Comparison of ENCODE assay signal across 8 cellular contexts in the genomic region with DNA sequence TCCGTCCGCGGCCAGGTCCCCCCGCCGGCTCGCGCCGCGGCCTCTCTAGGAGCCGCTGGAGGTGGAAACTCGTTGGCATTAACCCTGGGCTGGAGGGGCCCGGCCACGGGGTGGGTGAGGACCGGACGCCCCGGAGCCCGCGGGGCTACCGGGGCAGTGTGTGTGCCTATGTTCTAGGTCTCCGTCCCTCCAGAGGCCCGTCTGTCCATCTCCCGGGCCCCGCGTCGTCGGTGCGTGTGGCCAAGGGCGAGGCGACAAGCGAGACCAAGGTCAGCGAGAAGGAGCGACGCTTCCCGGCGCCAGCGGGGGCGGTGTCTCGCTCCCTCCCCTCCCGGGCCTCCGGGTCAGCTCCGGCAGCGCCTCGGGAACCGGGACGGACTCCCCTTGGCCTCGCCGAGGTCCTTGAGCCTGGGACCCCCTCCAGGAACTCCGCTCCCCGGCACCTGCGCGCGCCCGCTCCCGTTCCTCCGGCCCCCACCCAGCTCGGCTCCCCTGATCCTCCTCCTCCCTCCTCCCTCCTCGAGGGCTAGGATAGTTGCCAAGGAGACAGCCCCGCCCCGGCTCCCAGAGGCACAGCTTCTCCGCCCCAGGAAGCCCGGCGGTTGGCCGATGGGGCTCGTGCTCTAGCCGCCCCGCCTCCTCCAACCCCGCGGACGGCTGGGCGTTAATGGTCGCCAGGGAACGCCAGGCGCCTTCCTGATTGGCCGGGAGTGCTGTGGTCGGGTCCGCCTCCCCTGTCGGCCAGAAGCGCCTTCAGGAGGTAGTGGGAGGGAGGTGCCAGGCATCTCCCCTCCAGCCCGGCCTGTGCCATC. TPM values are rescaled to one million over a fixed set of nuclear protein-coding genes. Genes with fewer than 3 reads are reported as not detected.
DNase-seq lines count a peak whose midpoint lies in the region; ATAC-seq, FAIRE-seq and TF ChIP-seq lines count a peak whose summit lies in the region.

No MANE protein-coding gene starts in this region.

- H3K4me1 ChIP-seq in OCI-LY1 (ENCODE audit: insufficient read depth, low read length, severe bottlenecking) (peaks cover 55% of the 10 kb centered on the region), endothelial cell of umbilical vein (ENCODE audit: control insufficient read depth, extremely low read depth, insufficient read depth, low read length) (peaks cover 4% of the 10 kb centered on the region)

- CTCF ChIA-PET in endothelial cell of umbilical vein (lab: Charles Lee) = interaction anchor here (0.8 to 1.4 kb wide), 9 partner anchors 9 to 80 kb away, joined by 3 to 14 read pairs (median 4); partner anchors contain the start of gene ZNF764

- peak; percentile 58 for TF ChIP-seq POLR2A in endothelial cell of umbilical vein (IDR thresholded peaks at IDR 0.05; ENCODE audit: low read depth, low read length)

- H3K79me2 ChIP-seq in OCI-LY1 (ENCODE audit: insufficient read depth, low read length) = no peaks in the 10 kb centered on the region
- no peaks in the 10 kb centered on the region for H3K79me2 ChIP-seq in endothelial cell of umbilical vein (ENCODE audit: control insufficient read depth, insufficient read depth, low read length)

- peak; percentile 87 for ATAC-seq in GM21515 (IDR thresholded peaks at IDR 0.05; ENCODE audit: unreplicated experiment)

- peak overlapping the region; percentile 92 for H3K9ac ChIP-seq in OCI-LY1 (ENCODE audit: low read length)
- H3K9ac ChIP-seq in endothelial cell of umbilical vein (replicated peaks; ENCODE audit: extremely low read depth, insufficient read depth, low read length) = peak overlapping the region; percentile 73

- H3K36me3 ChIP-seq in OCI-LY1 (ENCODE audit: insufficient read depth, low read length) = peaks cover 11% of the 10 kb centered on the region
- no peaks in the 10 kb centered on the region for H3K36me3 ChIP-seq in endothelial cell of umbilical vein (ENCODE audit: control insufficient read depth in 2 of 2, extremely low read depth in 1 of 2, insufficient read depth in 2 of 2, low read length in 2 of 2)

- H3K9me3 ChIP-seq in OCI-LY1 (ENCODE audit: low read length) (no peaks in the 10 kb centered on the region), endothelial cell of umbilical vein (replicated peaks; ENCODE audit: control insufficient read depth, insufficient read depth, low read length) (no peaks in the 10 kb centered on the region)

- TF ChIP-seq CTCF in OCI-LY1 (IDR thresholded peaks at IDR 0.05; ENCODE audit: low read length) (peak; percentile 17; the same call in 1 of the 2 replicates), endothelial cell of umbilical vein (IDR thresholded peaks at IDR 0.05; ENCODE audit: extremely low read depth in 1 of 2, insufficient read depth in 1 of 2, low read depth in 1 of 2, low read length in 2 of 2) (peak; percentile 13 to 56)

- FAIRE-seq in endothelial cell of umbilical vein (lab: Jason Lieb, UNC) = peak; percentile 98

- H3K4me2 ChIP-seq in OCI-LY1 (ENCODE audit: low read length) = peak overlapping the region; percentile 99
- H3K4me2 ChIP-seq in endothelial cell of umbilical vein (ENCODE audit: insufficient read depth, low read length) = peak overlapping the region; percentile 67

- intact Hi-C loops in endothelial cell of umbilical vein (cut with micrococcal nuclease) = loop anchor here (1.0 to 5.0 kb wide), 9 partner anchors 31 to 170 kb away; partner anchors contain the start of genes DCTPP1, FBRS, SRCAP and ZNF688

- H3K27ac ChIP-seq in OCI-LY1 (ENCODE audit: low read depth, low read length, poor library complexity, severe bottlenecking) (peak overlapping the region; percentile 96), endothelial cell of umbilical vein (ENCODE audit: insufficient read depth, low read depth, low read length) (peak overlapping the region; percentile 80)

- POLR2A ChIA-PET in endothelial cell of umbilical vein (lab: Charles Lee) = interaction anchor here (1.1 kb wide), 1 partner anchor 31 kb away, joined by 4 read pairs; the partner anchor contains the start of gene ZNF764

- H3F3A ChIP-seq in OCI-LY1 (ENCODE audit: insufficient read depth, low read length) = peaks cover 4% of the 10 kb centered on the region; the same call in 1 of the 2 replicates

- H3K9me2 ChIP-seq in OCI-LY1 (ENCODE audit: low read depth, low read length) = no peaks in the 10 kb centered on the region

- DNase-seq in DMS114 treated with DMSO at 0.1 percent for 48 hours (lab: John Stamatoyannopoulos, UW; ENCODE audit: unreplicated experiment) = peak; percentile 95
- DNase-seq in HuH-7 (ENCODE audit: low spot score) = peak; percentile 95
- peak; percentile 76 for DNase-seq in activated T-cell treated with anti-CD3 and anti-CD28 coated beads for 1 hour (ENCODE audit: low read depth)
- DNase-seq in endothelial cell of umbilical vein (ENCODE audit: low read depth, low spot score) = peak; percentile 98
- peak; percentile 95 for DNase-seq in middle frontal gyrus (ENCODE audit: extremely low spot score, low spot score)
- DNase-seq in stimulated activated CD8-positive, alpha-beta memory T cell treated with anti-CD3 and anti-CD28 coated beads, Interleukin-2, amount 100 ng/mL, for 1 hour (ENCODE audit: low read depth in 2 of 2) = peak; percentile 76 to 78

- no peaks in the 10 kb centered on the region for H3K9me1 ChIP-seq in endothelial cell of umbilical vein (replicated peaks; ENCODE audit: control insufficient read depth, extremely low read depth, insufficient read depth, low read length)

- H2AFZ ChIP-seq in OCI-LY1 (ENCODE audit: low read length) (no peak overlapping the region), endothelial cell of umbilical vein (ENCODE audit: low read depth, low read length) (peak overlapping the region; percentile 79)

- dilution Hi-C loops in endothelial cell of umbilical vein (cut with MboI; ENCODE audit: extremely low pct_ligation_motif_present, low sequenced_read_pairs) = no loop called here

- no peaks in the 10 kb centered on the region for H4K20me1 ChIP-seq in OCI-LY1 (ENCODE audit: insufficient read depth, low read length)
- no peaks in the 10 kb centered on the region for H4K20me1 ChIP-seq in endothelial cell of umbilical vein (replicated peaks; ENCODE audit: control insufficient read depth, extremely low read depth, insufficient read depth, low read length)

- H3K4me3 ChIP-seq in OCI-LY1 (ENCODE audit: low read depth, low read length, poor library complexity, severe bottlenecking) (peak overlapping the region; percentile 70), endothelial cell of umbilical vein (replicated peaks in 1 of 3; ENCODE audit: insufficient read depth in 1 of 3, low read depth in 1 of 3, low read length in 3 of 3) (peak overlapping the region; percentile 58 to 67 (median 65))

- BruUV-seq in endothelial cell of umbilical vein (replicated peaks; lab: Mats Ljungman, UMichigan) = no TSS peak

- H3K27me3 ChIP-seq in OCI-LY1 (ENCODE audit: insufficient read depth, low read length) = no peaks in the 10 kb centered on the region
- no peaks in the 10 kb centered on the region for H3K27me3 ChIP-seq in endothelial cell of umbilical vein (ENCODE audit: control insufficient read depth in 2 of 2, insufficient read depth in 2 of 2, low read length in 2 of 2)

RNA-seq across cellular contexts. Expression of gene ZNF768, which starts 0.7 kb away (rescaled TPM):
- 24.7 and 25.1 TPM in 2 replicates for total RNA-seq in endothelial cell of umbilical vein
- 24.2 and 35.2 TPM in 2 replicates for polyA plus RNA-seq in endothelial cell of umbilical vein
- 19.2 and 23.6 TPM in 2 replicates for polyA plus RNA-seq in endothelial cell of umbilical vein (2011; cell fraction: cytosol; rRNA removed)
- 17.9 and 19.2 TPM in 2 replicates for polyA plus RNA-seq in endothelial cell of umbilical vein (2011; cell fraction: nucleus; rRNA removed)
- polyA plus RNA-seq in endothelial cell of umbilical vein (2012) = 14.8 and 22.0 TPM in 2 replicates
- polyA minus RNA-seq in endothelial cell of umbilical vein = 8.2 and 10.7 TPM in 2 replicates
- 23.0 TPM for polyA minus RNA-seq in endothelial cell of umbilical vein (2011; cell fraction: cytosol; rRNA and poly(A)+ RNA removed)
- polyA minus RNA-seq in endothelial cell of umbilical vein (2011; cell fraction: nucleus; rRNA and poly(A)+ RNA removed) = 4.7 and 7.5 TPM in 2 replicates

RNA-seq across cellular contexts. Expression of gene ZNF747, which starts 7.6 kb away (rescaled TPM):
- total RNA-seq in endothelial cell of umbilical vein = 7.2 and 8.6 TPM in 2 replicates
- polyA plus RNA-seq in endothelial cell of umbilical vein = 6.4 and 7.0 TPM in 2 replicates
- 4.4 and 5.2 TPM in 2 replicates for polyA plus RNA-seq in endothelial cell of umbilical vein (2011; cell fraction: cytosol; rRNA removed)
- polyA plus RNA-seq in endothelial cell of umbilical vein (2011; cell fraction: nucleus; rRNA removed) = 3.4 and 3.9 TPM in 2 replicates
- 2.3 and 3.0 TPM in 2 replicates for polyA plus RNA-seq in endothelial cell of umbilical vein (2012)
- 4.7 and 5.0 TPM in 2 replicates for polyA minus RNA-seq in endothelial cell of umbilical vein
- 6.6 TPM for polyA minus RNA-seq in endothelial cell of umbilical vein (2011; cell fraction: cytosol; rRNA and poly(A)+ RNA removed)
- 4.0 and 4.6 TPM in 2 replicates for polyA minus RNA-seq in endothelial cell of umbilical vein (2011; cell fraction: nucleus; rRNA and poly(A)+ RNA removed)

RNA-seq across cellular contexts. Expression of gene ZNF764, which starts 31.1 kb away (rescaled TPM):
- total RNA-seq in endothelial cell of umbilical vein = 10.7 and 12.1 TPM in 2 replicates
- 5.0 and 7.9 TPM in 2 replicates for polyA plus RNA-seq in endothelial cell of umbilical vein
- polyA plus RNA-seq in endothelial cell of umbilical vein (2011; cell fraction: cytosol; rRNA removed) = 3.0 and 3.9 TPM in 2 replicates
- polyA plus RNA-seq in endothelial cell of umbilical vein (2011; cell fraction: nucleus; rRNA removed) = 5.8 and 6.2 TPM in 2 replicates
- polyA plus RNA-seq in endothelial cell of umbilical vein (2012) = 3.8 and 4.2 TPM in 2 replicates
- 4.8 and 5.0 TPM in 2 replicates for polyA minus RNA-seq in endothelial cell of umbilical vein
- 5.7 TPM for polyA minus RNA-seq in endothelial cell of umbilical vein (2011; cell fraction: cytosol; rRNA and poly(A)+ RNA removed)
- 3.6 and 4.1 TPM in 2 replicates for polyA minus RNA-seq in endothelial cell of umbilical vein (2011; cell fraction: nucleus; rRNA and poly(A)+ RNA removed)

RNA-seq across cellular contexts. Expression of gene ZNF688, which starts 44.5 kb away (rescaled TPM):
- total RNA-seq in endothelial cell of umbilical vein = 10.5 and 10.9 TPM in 2 replicates
- polyA plus RNA-seq in endothelial cell of umbilical vein = 5.4 and 7.5 TPM in 2 replicates
- 3.2 and 6.2 TPM in 2 replicates for polyA plus RNA-seq in endothelial cell of umbilical vein (2011; cell fraction: cytosol; rRNA removed)
- 10.7 and 12.9 TPM in 2 replicates for polyA plus RNA-seq in endothelial cell of umbilical vein (2011; cell fraction: nucleus; rRNA removed)
- 5.1 and 5.5 TPM in 2 replicates for polyA plus RNA-seq in endothelial cell of umbilical vein (2012)
- 1.5 and 2.4 TPM in 2 replicates for polyA minus RNA-seq in endothelial cell of umbilical vein
- polyA minus RNA-seq in endothelial cell of umbilical vein (2011; cell fraction: cytosol; rRNA and poly(A)+ RNA removed) = 1.3 TPM
- polyA minus RNA-seq in endothelial cell of umbilical vein (2011; cell fraction: nucleus; rRNA and poly(A)+ RNA removed) = 2.4 and 3.9 TPM in 2 replicates

RNA-seq across cellular contexts. Expression of gene ITGAL, which starts 54.5 kb away (rescaled TPM):
- total RNA-seq in endothelial cell of umbilical vein = not detected in 2 replicates
- not detected in 2 replicates for polyA plus RNA-seq in endothelial cell of umbilical vein
- not detected in 2 replicates for polyA plus RNA-seq in endothelial cell of umbilical vein (2011; cell fraction: cytosol; rRNA removed)
- polyA plus RNA-seq in endothelial cell of umbilical vein (2011; cell fraction: nucleus; rRNA removed) = not detected in 2 replicates
- polyA plus RNA-seq in endothelial cell of umbilical vein (2012) = not detected in 2 replicates
- not detected in 2 replicates for polyA minus RNA-seq in endothelial cell of umbilical vein
- polyA minus RNA-seq in endothelial cell of umbilical vein (2011; cell fraction: cytosol; rRNA and poly(A)+ RNA removed) = not detected
- not detected in 2 replicates for polyA minus RNA-seq in endothelial cell of umbilical vein (2011; cell fraction: nucleus; rRNA and poly(A)+ RNA removed)

Comparison
In these comparisons a context has a peak if more than half of its experiments do, and no peak if none do; other contexts are left out.
1. Peak in every context shown above with its lines: DNase-seq, ATAC-seq, H3K4me3 ChIP-seq and H3K27ac ChIP-seq.